Comparison of ENCODE assay signal across 30 cellular contexts in the genomic region with DNA sequence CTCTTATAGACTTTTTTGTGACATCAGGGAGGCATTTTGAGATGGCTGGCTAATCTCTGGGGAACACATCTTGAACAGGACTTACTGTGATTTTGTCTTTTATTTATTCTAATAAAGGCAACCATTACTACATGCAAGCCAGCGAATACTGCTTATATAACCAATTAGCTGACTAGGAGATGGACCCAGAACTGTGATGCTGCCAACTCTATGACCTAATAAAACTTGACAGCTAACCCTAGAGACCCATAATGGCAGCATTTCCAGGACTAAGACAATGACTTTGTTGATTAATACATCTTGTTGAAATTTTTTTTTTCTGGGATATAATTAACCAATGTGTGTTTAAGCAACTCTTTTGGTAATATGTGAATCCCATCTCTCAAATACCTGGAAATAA.
"Had no signal": no experiment of that assay in that cellular context is flagged by ENCODE, and none has a peak within 500 bp of the region (broad histone marks: within the 10 kb centered on the region; RNA-seq: fewer than 3 reads in every experiment).

No MANE protein-coding gene starts in this region.

- DNase-seq: activated B cell treated with CpG ODN at 0.5 μM for 24 hours; activated CD4-positive, alpha-beta memory T cell treated with anti-CD3 and anti-CD28 coated beads, Interleukin-2, amount 10 ng/mL, durations not matched to agents 7 days and 5 days; activated CD4-positive, alpha-beta T cell treated with anti-CD3 and anti-CD28 coated beads for 36 hours; activated CD4-positive, alpha-beta T cell treated with anti-CD3 and anti-CD28 coated beads for 48 hours; activated CD4-positive, alpha-beta T cell treated with anti-CD3 and anti-CD28 coated beads, Interleukin-2, amount 10 ng/mL, durations not matched to agents 7 days and 5 days; activated CD4-positive, alpha-beta T cell treated with anti-CD3 and anti-CD28 coated beads, Interleukin-2, amount 50 U/mL, for 48 hours; activated CD4-positive, CD25-positive, alpha-beta regulatory T cell treated with anti-CD3 and anti-CD28 coated beads, Interleukin-2, amount 50 U/mL, for 72 hours; activated CD8-positive, alpha-beta memory T cell treated with anti-CD3 and anti-CD28 coated beads for 24 hours; activated CD8-positive, alpha-beta memory T cell treated with anti-CD3 and anti-CD28 coated beads, Interleukin-2, amount 10 ng/mL, durations not matched to agents 7 days and 5 days; activated CD8-positive, alpha-beta memory T cell treated with anti-CD3 and anti-CD28 coated beads, Interleukin-2, amount 50 U/mL, for 48 hours; activated CD8-positive, alpha-beta T cell treated with anti-CD3 and anti-CD28 coated beads, Interleukin-2, amount 10 ng/mL, durations not matched to agents 7 days and 5 days; activated effector memory CD4-positive, alpha-beta T cell treated with Interleukin-2 at 50 U/mL for 16 hours; activated gamma-delta T cell; activated naive CD4-positive, alpha-beta T cell treated with anti-CD3 and anti-CD28 coated beads, Interleukin-2, amount 10 ng/mL, durations not matched to agents 7 days and 5 days; activated naive CD4-positive, alpha-beta T cell treated with Interleukin-2 at 50 U/mL for 16 hours; activated naive CD8-positive, alpha-beta T cell treated with anti-CD3 and anti-CD28 coated beads, Interleukin-2, amount 10 ng/mL, durations not matched to agents 7 days and 5 days; activated naive CD8-positive, alpha-beta T cell treated with anti-CD3 and anti-CD28 coated beads, Interleukin-2, amount 50 U/mL, for 24 hours; activated T-cell treated with anti-CD3 and anti-CD28 coated beads, Interleukin-2, amount 50 U/mL, for 24 hours; activated T-cell treated with anti-CD3 and anti-CD28 coated beads, Interleukin-2, amount 50 U/mL, for 48 hours; amygdala; anterior cingulate cortex; caudate nucleus; cerebellar nuclear complex; T-helper 1 cell; T-helper 2 cell; T-helper 9 cell had no signal

- H3K27ac ChIP-seq: ascending aorta, cardiac muscle cell had no signal

- H3K4me1 ChIP-seq: ascending aorta had no signal

- ATAC-seq: activated CD4-positive, alpha-beta T cell treated with anti-CD3 and anti-CD28 coated beads for 36 hours; activated CD8-positive, alpha-beta memory T cell treated with anti-CD3 and anti-CD28 coated beads, Interleukin-2, amount 10 ng/mL, durations not matched to agents 7 days and 5 days; activated CD8-positive, alpha-beta T cell treated with anti-CD3 and anti-CD28 coated beads, Interleukin-2, amount 10 ng/mL, durations not matched to agents 7 days and 5 days; activated naive CD8-positive, alpha-beta T cell treated with anti-CD3 and anti-CD28 coated beads, Interleukin-2, amount 50 U/mL, for 24 hours had no signal

- FAIRE-seq: bronchial epithelial cell, TTC549 had no signal

- H3K9me3 ChIP-seq: ascending aorta had no signal

- H3K4me3 ChIP-seq: ascending aorta, cardiac muscle cell had no signal
